Comparison of ENCODE assay signal across 16 cellular contexts in genomic region chr10:3136763-3137611, GRCh38. TPM values are rescaled to one million over a fixed set of nuclear protein-coding genes. Genes with fewer than 3 reads are reported as not detected.
DNase-seq lines count a peak whose midpoint lies in the region; ATAC-seq and TF ChIP-seq lines count a peak whose summit lies in the region.
"Had no signal": no experiment of that assay in that cellular context is flagged by ENCODE, and none has a peak within 500 bp of the region (broad histone marks: within the 10 kb centered on the region; RNA-seq: fewer than 3 reads in every experiment).

No MANE protein-coding gene starts in this region.

- H3K4me1 ChIP-seq in ACC112 (ENCODE audit: control insufficient read depth, insufficient read depth, low read length, unreplicated experiment), result peaks cover 5% of the 10 kb centered on the region
- H3K4me1 ChIP-seq in heart right ventricle, result peaks cover 0 to 42% (median 26%) of the 10 kb centered on the region in 9 donors
- no peaks in the 10 kb centered on the region for H3K4me1 ChIP-seq in H9 (ENCODE audit: insufficient read depth, low read length)

- no peak overlapping the region for H2BK120ac ChIP-seq in H9 (ENCODE audit: low read depth, low read length, poor library complexity, severe bottlenecking)

- H2BK20ac ChIP-seq in H9 (ENCODE audit: low read depth, low read length, poor library complexity, severe bottlenecking), result no peak overlapping the region

- no peaks in the 10 kb centered on the region for H3K27me3 Mint-ChIP-seq in H9 (ENCODE audit: low read depth)
- H3K27me3 Mint-ChIP-seq in T-helper 17 cell, result no peaks in the 10 kb centered on the region
- H3K27me3 Mint-ChIP-seq: dendritic cell treated with granulocyte-macrophage colony-stimulating factor and Interleukin-4, amounts not matched to agents 40 ng/mL and 50 ng/mL, for 4 days had no signal

- H3K36me3 Mint-ChIP-seq in H9 (ENCODE audit: insufficient read depth in 1 of 3, low read depth in 3 of 3) (peaks cover 30 to 96% (median 93%) of the 10 kb centered on the region in 3 experiments; a peak in 6 of 7 replicates), T-helper 17 cell (ENCODE audit: low read depth) (peaks cover 2% of the 10 kb centered on the region)

- ATAC-seq in heart right ventricle, result peak; percentile 71 to 89 (median 76)
- ATAC-seq in GM21360 (IDR thresholded peaks at IDR 0.05; ENCODE audit: unreplicated experiment), result no peak
- no peak for ATAC-seq in T-helper 17 cell
- ATAC-seq: activated T-cell treated with anti-CD3 and anti-CD28 coated beads, Interleukin-2, amount 50 U/mL, for 4 hours; Panc1 had no signal

- H3K4me1 Mint-ChIP-seq in H9 (no peaks in the 10 kb centered on the region), T-helper 17 cell (no peaks in the 10 kb centered on the region)

- no peaks in the 10 kb centered on the region for H3K27me3 ChIP-seq in ACC112 (ENCODE audit: insufficient read depth, low read length)
- H3K27me3 ChIP-seq in heart right ventricle, result no peaks in the 10 kb centered on the region
- no peaks in the 10 kb centered on the region for H3K27me3 ChIP-seq in H7 (ENCODE audit: control insufficient read depth, insufficient read depth, low read length)
- H3K27me3 ChIP-seq in H9 (ENCODE audit: insufficient read depth, low read length), result no peaks in the 10 kb centered on the region
- H3K27me3 ChIP-seq: neutrophil had no signal

- H2AK5ac ChIP-seq in H9 (ENCODE audit: insufficient read length, low read length), result no peak overlapping the region

- H3T11ph ChIP-seq in H9 (ENCODE audit: low read length), result no peak overlapping the region

- H3K9me3 ChIP-seq in heart right ventricle (no peaks in the 10 kb centered on the region), H9 (ENCODE audit: control insufficient read depth, low read depth, low read length) (no peaks in the 10 kb centered on the region), T-helper 17 cell (ENCODE audit: control insufficient read depth, low read length, poor library complexity, severe bottlenecking) (no peaks in the 10 kb centered on the region)
- H3K9me3 ChIP-seq: neutrophil had no signal

- H3K27ac ChIP-seq in ACC112 (ENCODE audit: low read depth, low read length), result peak overlapping the region; percentile 46; the same call in 1 of the 2 replicates
- peak overlapping the region; percentile 52 for H3K27ac ChIP-seq in VCaP
- H3K27ac ChIP-seq in heart right ventricle, result peak overlapping the region in 9 of 10 donors; percentile 1 to 70 (median 37)
- no peak overlapping the region for H3K27ac ChIP-seq in H9 (ENCODE audit: insufficient read length, low read depth, low read length)
- H3K27ac ChIP-seq: neutrophil had no signal

- H2BK12ac ChIP-seq in H9 (ENCODE audit: insufficient read length, low read depth, low read length), result no peak overlapping the region

- no peak overlapping the region for H2BK15ac ChIP-seq in H9 (ENCODE audit: low read depth, low read length)

- H3K9me3 Mint-ChIP-seq in H9, result no peaks in the 10 kb centered on the region
- H3K9me3 Mint-ChIP-seq: activated T-cell treated with anti-CD3 and anti-CD28 coated beads, Interleukin-2, amount 50 U/mL, for 4 hours; dendritic cell treated with granulocyte-macrophage colony-stimulating factor and Interleukin-4, amounts not matched to agents 40 ng/mL and 50 ng/mL, for 4 days; HFFc6 had no signal

- WGBS in heart right ventricle, 2 donors, result 64 to 67% methylated on average over 21 of the region's 21 CpGs
- no CpG with 5 or more reads among the region's 21 CpGs for WGBS in H9 (ENCODE audit: extremely low coverage, insufficient read length, low lambda C conversion rate)

- H3K23ac ChIP-seq in H9 (ENCODE audit: insufficient read length, low read depth, low read length), result no peak overlapping the region

- no peak overlapping the region for H4K91ac ChIP-seq in H9 (ENCODE audit: insufficient read length, low read depth, low read length)

- no peaks in the 10 kb centered on the region for H4K20me1 ChIP-seq in H9 (ENCODE audit: control insufficient read depth, insufficient read depth, insufficient read length)

- no peak overlapping the region for H3K4me2 ChIP-seq in H9 (ENCODE audit: insufficient read depth, insufficient read length, low read length)

- no peak for TF ChIP-seq CTCF in VCaP (conservative IDR thresholded peaks at IDR 0.05)
- TF ChIP-seq CTCF in heart right ventricle (IDR thresholded peaks at IDR 0.05), result no peak
- TF ChIP-seq CTCF in H9 (conservative IDR thresholded peaks at IDR 0.05), result no peak

- H3K56ac ChIP-seq in H9 (ENCODE audit: insufficient read length, low read depth, low read length), result no peak overlapping the region

- H3K36me3 ChIP-seq in ACC112 (ENCODE audit: insufficient read depth, low read length) (peaks cover 57% of the 10 kb centered on the region), heart right ventricle (peaks cover 0 to 100% (median 65%) of the 10 kb centered on the region in 9 donors), H7 (replicated peaks; ENCODE audit: control insufficient read depth, insufficient read depth, low read length) (peaks cover 38% of the 10 kb centered on the region)

- no peak overlapping the region for H3K9ac ChIP-seq in H9 (ENCODE audit: extremely low read depth, insufficient read length, low read length)

- DNase-seq in heart right ventricle (peak; percentile 56 to 63), posterior cingulate gyrus (peak in 9 of 10 donors; percentile 29 to 95 (median 75)), H7 (no peak), H9 (no peak), T-helper 17 cell (no peak)
- DNase-seq: activated T-cell treated with anti-CD3 and anti-CD28 coated beads, Interleukin-2, amount 50 U/mL, for 4 hours; AML-193; GF-D8; HFFc6; Kasumi-1 had no signal

- H3K79me2 ChIP-seq in ACC112 (ENCODE audit: control insufficient read depth, insufficient read depth, low read length, unreplicated experiment), result no peaks in the 10 kb centered on the region
- no peaks in the 10 kb centered on the region for H3K79me2 ChIP-seq in H9 (ENCODE audit: insufficient read depth, low read length)

- H3K18ac ChIP-seq in H9 (ENCODE audit: insufficient read length, low read depth, low read length), result no peak overlapping the region

- H3K23me2 ChIP-seq in H9 (ENCODE audit: insufficient read length, low read depth, low read length, poor library complexity, severe bottlenecking), result no peaks in the 10 kb centered on the region

- no peaks in the 10 kb centered on the region for H3K79me1 ChIP-seq in H9 (ENCODE audit: insufficient read depth, low read depth, low read length, poor library complexity, severe bottlenecking)

- H2BK5ac ChIP-seq in H9 (ENCODE audit: insufficient read length, low read length), result no peak overlapping the region

- H2AFZ ChIP-seq in ACC112 (ENCODE audit: low read length, unreplicated experiment) (no peak overlapping the region), H9 (ENCODE audit: low read length) (no peak overlapping the region)

- no peak overlapping the region for H3K4ac ChIP-seq in H9 (ENCODE audit: low read depth, low read length)

- no peak overlapping the region for H4K8ac ChIP-seq in H9 (replicated peaks; ENCODE audit: insufficient read length, low read depth, low read length)

- intact Hi-C loops in heart right ventricle (cut with DNase I) (loop anchor here in 1 of 10 donors (10.0 kb wide), 1 partner anchor 72 kb away; the partner anchor contains the start of gene PFKP), posterior cingulate gyrus (cut with DNase I) (no loop called here)

- H3K4me3 Mint-ChIP-seq in H9 (no peak overlapping the region), T-helper 17 cell (no peak overlapping the region)
- H3K4me3 Mint-ChIP-seq: activated T-cell treated with anti-CD3 and anti-CD28 coated beads, Interleukin-2, amount 50 U/mL, for 4 hours; dendritic cell treated with granulocyte-macrophage colony-stimulating factor and Interleukin-4, amounts not matched to agents 40 ng/mL and 50 ng/mL, for 4 days; HFFc6 had no signal

- no peak overlapping the region for H3K27ac Mint-ChIP-seq in H9
- no peak overlapping the region for H3K27ac Mint-ChIP-seq in T-helper 17 cell
- H3K27ac Mint-ChIP-seq: dendritic cell treated with granulocyte-macrophage colony-stimulating factor and Interleukin-4, amounts not matched to agents 40 ng/mL and 50 ng/mL, for 4 days; HFFc6 had no signal

- no peak overlapping the region for H4K5ac ChIP-seq in H9 (ENCODE audit: insufficient read length, low read depth, low read length)

- H3K4me3 ChIP-seq in ACC112 (ENCODE audit: low read depth, low read length), result no peak overlapping the region
- no peak overlapping the region for H3K4me3 ChIP-seq in heart right ventricle
- no peak overlapping the region for H3K4me3 ChIP-seq in H7 (ENCODE audit: insufficient read depth, low read depth, low read length)

- no peak overlapping the region; the same call in 1 of the 2 replicates for H3K14ac ChIP-seq in H9 (ENCODE audit: insufficient read depth, low read length)

RNA-seq across cellular contexts. Expression of gene PITRM1, which starts 35.6 kb away (rescaled TPM):
- total RNA-seq in heart right ventricle (100 to 1,000 TPM in 2 of 10 donors, 10 to 100 TPM in 8; 67.9 to 107 (median 83.2) TPM), H9 (2021) (27.8 and 28.8 TPM in 2 replicates), T-helper 17 cell (10 to 100 TPM; 61.3 to 79.1 TPM)
- polyA plus RNA-seq in heart right ventricle, result 10 to 100 TPM; 61.8 to 69.2 TPM
- 34.6 and 38.2 TPM in 2 replicates for total RNA-seq in H7 (2014; rRNA removed; shearing (Covaris generic))

Comparison
In these comparisons a context has a peak if more than half of its experiments do, and no peak if none do; other contexts are left out.
1. ATAC-seq: peak in heart right ventricle (8 of 8); none in GM21360 (single experiment) and T-helper 17 cell (single experiment).
2. DNase-seq: peak in heart right ventricle (2 of 2) and posterior cingulate gyrus (9 of 10); none in H7 (single experiment), H9 (single experiment) and T-helper 17 cell (0 of 3).